In the genomic region with DNA sequence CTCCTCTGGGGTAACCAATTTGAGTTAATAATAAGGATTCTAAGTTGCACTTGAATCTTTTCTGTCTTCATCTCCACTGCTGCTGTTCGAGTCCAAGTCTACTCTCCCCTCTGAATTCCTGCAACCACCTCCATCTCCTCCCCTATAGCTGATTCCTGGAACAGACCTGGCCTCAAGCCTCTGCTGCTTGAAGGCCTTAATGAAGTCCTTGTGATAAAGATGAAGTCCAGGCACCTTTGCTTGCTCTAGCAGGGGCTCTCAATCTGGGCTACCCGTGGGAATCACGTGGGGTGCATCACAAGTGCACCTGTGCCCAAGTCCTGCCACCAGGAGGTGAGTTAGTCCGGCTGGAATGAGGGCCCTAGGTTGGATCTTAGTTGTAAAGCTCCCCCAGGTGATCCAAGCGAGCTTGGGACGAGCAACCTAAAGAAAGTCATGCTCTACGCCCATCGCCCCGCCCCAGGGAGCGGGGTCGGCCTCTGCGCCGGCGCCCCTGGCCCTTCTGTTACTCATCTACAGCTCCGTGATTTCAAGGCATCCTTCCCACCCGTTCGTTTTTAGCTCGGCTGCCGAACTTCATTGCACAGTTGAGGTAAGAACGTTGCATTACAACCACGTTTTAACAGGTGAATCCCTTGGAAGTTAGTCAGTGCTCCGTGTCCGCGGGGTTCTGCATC, we compare ENCODE assay signal across 8 cellular contexts.
DNase-seq lines count a peak whose midpoint lies in the region; ATAC-seq lines count a peak whose summit lies in the region.

No MANE protein-coding gene starts in this region.

- peaks cover 56% of the 10 kb centered on the region for H3K36me3 Mint-ChIP-seq in stimulated activated effector memory CD8-positive, alpha-beta T cell treated with anti-CD3 and anti-CD28 coated beads, Interleukin-12 subunit alpha, Interleukin-12 subunit beta, amount 100 ng/mL, for 72 hours

- DNase-seq in DMS53 (lab: John Stamatoyannopoulos, UW) (peak; percentile 81), DMS79 (lab: John Stamatoyannopoulos, UW) (no peak), RKO (ENCODE audit: low spot score) (no peak), MV-4-11 (lab: John Stamatoyannopoulos, UW) (no peak)
- DNase-seq in activated T-helper 9 cell treated with anti-CD3 and anti-CD28 coated beads, Interleukin-2, amount 50 U/mL, for 16 hours (ENCODE audit: low read depth) = peak; percentile 7
- DNase-seq in stimulated activated effector memory CD8-positive, alpha-beta T cell treated with anti-CD3 and anti-CD28 coated beads, Interleukin-12 subunit alpha, Interleukin-12 subunit beta, amount 100 ng/mL, for 72 hours (ENCODE audit: low spot score in 2 of 2) = peak in 1 of 2 donors; percentile 56

- peaks cover 3% of the 10 kb centered on the region for H3K27me3 ChIP-seq in iPS-15b (ENCODE audit: control insufficient read depth, insufficient read depth, low read length)

- H3K9me3 ChIP-seq in iPS-15b (ENCODE audit: control insufficient read depth, insufficient read depth, low read length) = no peaks in the 10 kb centered on the region

- peaks cover 8% of the 10 kb centered on the region for H3K36me3 ChIP-seq in iPS-15b (ENCODE audit: control insufficient read depth, insufficient read depth, low read length)

- peaks cover 7% of the 10 kb centered on the region for H3K4me1 ChIP-seq in iPS-15b (ENCODE audit: control insufficient read depth, insufficient read depth, low read length)

- H3K9me3 Mint-ChIP-seq in stimulated activated effector memory CD8-positive, alpha-beta T cell treated with anti-CD3 and anti-CD28 coated beads, Interleukin-12 subunit alpha, Interleukin-12 subunit beta, amount 100 ng/mL, for 72 hours = no peaks in the 10 kb centered on the region

- H3K4me3 Mint-ChIP-seq in stimulated activated effector memory CD8-positive, alpha-beta T cell treated with anti-CD3 and anti-CD28 coated beads, Interleukin-12 subunit alpha, Interleukin-12 subunit beta, amount 100 ng/mL, for 72 hours = peak overlapping the region; percentile 72

- no peak overlapping the region for H3K9ac ChIP-seq in iPS-15b (ENCODE audit: low read depth, low read length)

- H3K27ac Mint-ChIP-seq in stimulated activated effector memory CD8-positive, alpha-beta T cell treated with anti-CD3 and anti-CD28 coated beads, Interleukin-12 subunit alpha, Interleukin-12 subunit beta, amount 100 ng/mL, for 72 hours = peak overlapping the region; percentile 89

- peak overlapping the region; percentile 70 for H3K4me3 ChIP-seq in iPS-15b (ENCODE audit: low read depth, low read length)

- peak; percentile 15 for ATAC-seq in HG03342 (IDR thresholded peaks at IDR 0.05; ENCODE audit: unreplicated experiment)
- ATAC-seq in stimulated activated effector memory CD8-positive, alpha-beta T cell treated with anti-CD3 and anti-CD28 coated beads, Interleukin-12 subunit alpha, Interleukin-12 subunit beta, amount 100 ng/mL, for 72 hours = no peak

- H3K4me1 Mint-ChIP-seq in stimulated activated effector memory CD8-positive, alpha-beta T cell treated with anti-CD3 and anti-CD28 coated beads, Interleukin-12 subunit alpha, Interleukin-12 subunit beta, amount 100 ng/mL, for 72 hours = peaks cover 28% of the 10 kb centered on the region

Comparison
In these comparisons a context has a peak if more than half of its experiments do, and no peak if none do; other contexts are left out.
1. DNase-seq: peak in DMS53 (single experiment) and activated T-helper 9 cell treated with anti-CD3 and anti-CD28 coated beads, Interleukin-2, amount 50 U/mL, for 16 hours (single experiment); none in DMS79 (single experiment), RKO (single experiment) and MV-4-11 (single experiment).